ENCODE assay signal across 19 cellular contexts in genomic region chr4:24001486-24001885, GRCh38.
DNase-seq lines count a peak whose midpoint lies in the region; ATAC-seq, FAIRE-seq and TF ChIP-seq lines count a peak whose summit lies in the region.
"Had no signal": no experiment of that assay in that cellular context is flagged by ENCODE, and none has a peak within 500 bp of the region (broad histone marks: within the 10 kb centered on the region; RNA-seq: fewer than 3 reads in every experiment).

No MANE protein-coding gene starts in this region.

- H3K4me1 Mint-ChIP-seq in neural progenitor cell (peaks cover 10% of the 10 kb centered on the region), type B pancreatic cell (ENCODE audit: unreplicated experiment) (peaks cover 17% of the 10 kb centered on the region)
- H3K4me1 Mint-ChIP-seq: CD14-positive monocyte; CD4-positive, alpha-beta memory T cell; IgD-negative memory B cell had no signal

- H3K36me3 ChIP-seq in HepG2 (replicated peaks in 1 of 2; ENCODE audit: control insufficient read depth in 1 of 2, insufficient read depth in 2 of 2, low read length in 2 of 2) (no peaks in the 10 kb centered on the region), right lobe of liver (no peaks in the 10 kb centered on the region), neural progenitor cell (no peaks in the 10 kb centered on the region)
- H3K36me3 ChIP-seq: BLaER1 had no signal

- no peak overlapping the region for H3K27ac Mint-ChIP-seq in neural progenitor cell
- H3K27ac Mint-ChIP-seq in type B pancreatic cell: peak overlapping the region; percentile 40
- H3K27ac Mint-ChIP-seq: CD14-positive monocyte; CD4-positive, alpha-beta memory T cell; H9; IgD-negative memory B cell had no signal

- ATAC-seq in HepG2: no peak
- no peak for ATAC-seq in right lobe of liver
- ATAC-seq in HG03469 (IDR thresholded peaks at IDR 0.05; ENCODE audit: unreplicated experiment): no peak

- H3K36me3 Mint-ChIP-seq in neural progenitor cell: no peaks in the 10 kb centered on the region
- H3K36me3 Mint-ChIP-seq in type B pancreatic cell: no peaks in the 10 kb centered on the region
- H3K36me3 Mint-ChIP-seq: CD14-positive monocyte; CD4-positive, alpha-beta memory T cell; IgD-negative memory B cell had no signal

- no peak for TF ChIP-seq RAD21 in HepG2 (CRISPR knock-in tag; IDR thresholded peaks at IDR 0.05)

- H3K9me3 ChIP-seq in HepG2 (ENCODE audit: low read length) (no peaks in the 10 kb centered on the region), right lobe of liver (no peaks in the 10 kb centered on the region), neural progenitor cell (ENCODE audit: low read depth) (no peaks in the 10 kb centered on the region)
- H3K9me3 ChIP-seq: BLaER1 had no signal

- H3K27me3 Mint-ChIP-seq in neural progenitor cell (ENCODE audit: insufficient read depth, low read depth) (peaks cover 2% of the 10 kb centered on the region), type B pancreatic cell (peaks cover 4% of the 10 kb centered on the region)
- H3K27me3 Mint-ChIP-seq: CD4-positive, alpha-beta memory T cell; IgD-negative memory B cell had no signal

- TF ChIP-seq EP300 in HepG2 (IDR thresholded peaks at IDR 0.05; ENCODE audit: low read depth in 2 of 2, low read length in 2 of 2) (no peak), HepG2 (CRISPR knock-in tag; IDR thresholded peaks at IDR 0.05; ENCODE audit: borderline replicate concordance) (no peak)

- H3K4me3 ChIP-seq in HepG2 (replicated peaks in 1 of 3; ENCODE audit: insufficient read depth in 1 of 3, low read depth in 2 of 3, low read length in 3 of 3): no peak overlapping the region
- no peak overlapping the region for H3K4me3 ChIP-seq in right lobe of liver
- no peak overlapping the region for H3K4me3 ChIP-seq in neural progenitor cell
- H3K4me3 ChIP-seq: BLaER1 had no signal

- no peaks in the 10 kb centered on the region for H3K79me2 ChIP-seq in HepG2 (ENCODE audit: insufficient read depth, low read length)
- no peaks in the 10 kb centered on the region for H3K79me2 ChIP-seq in neural progenitor cell (ENCODE audit: low read depth)

- 0% methylated on average over 4 of the region's 4 CpGs for WGBS in HepG2 (ENCODE audit: low lambda C conversion rate)
- WGBS in right lobe of liver (ENCODE audit: insufficient coverage, low coverage, low lambda C conversion rate, missing lambda C conversion rate): 51% methylated on average over 4 of the region's 4 CpGs

- TF ChIP-seq POLR2A in HepG2 (IDR thresholded peaks at IDR 0.05; ENCODE audit: insufficient read depth in 1 of 2, low read depth in 2 of 2, low read length in 2 of 2) (no peak), right lobe of liver (IDR thresholded peaks at IDR 0.05) (no peak)

- no peak overlapping the region for H3K4me3 Mint-ChIP-seq in neural progenitor cell
- H3K4me3 Mint-ChIP-seq in type B pancreatic cell: no peak overlapping the region
- H3K4me3 Mint-ChIP-seq: CD14-positive monocyte; CD4-positive, alpha-beta memory T cell; H9; IgD-negative memory B cell had no signal

- CTCF ChIA-PET in HepG2 (lab: Yijun Ruan, JAX; ENCODE audit: low intra/inter-chr PET ratio, low total read pairs): no interaction called here

- in situ Hi-C loops in HepG2 (cut with HindIII; ENCODE audit: extremely low pct_ligation_motif_present, low pct_unique_long_range_greater_than_20kb): no loop called here

- BruUV-seq in HepG2 (replicated peaks; lab: Mats Ljungman, UMichigan): no TSS peak

- H3K4me2 ChIP-seq in HepG2 (ENCODE audit: low read depth, low read length) (no peak overlapping the region), neural progenitor cell (no peak overlapping the region)
- H3K4me2 ChIP-seq: BLaER1 had no signal

- H3K9ac ChIP-seq in HepG2 (ENCODE audit: insufficient read depth, low read depth, low read length) (no peak overlapping the region), neural progenitor cell (no peak overlapping the region)
- H3K9ac ChIP-seq: BLaER1 had no signal

- no peaks in the 10 kb centered on the region for H3K4me1 ChIP-seq in HepG2 (ENCODE audit: insufficient read depth, low read length)
- no peaks in the 10 kb centered on the region for H3K4me1 ChIP-seq in right lobe of liver
- H3K4me1 ChIP-seq in neural progenitor cell: peaks cover 47% of the 10 kb centered on the region
- H3K4me1 ChIP-seq: BLaER1 had no signal

- peaks cover 5% of the 10 kb centered on the region for H3F3A ChIP-seq in neural progenitor cell (ENCODE audit: low read depth)

- DNase-seq in HepG2 (ENCODE audit: low spot score) (no peak), right lobe of liver (no peak), SK-N-DZ (ENCODE audit: low spot score) (peak; percentile 16), neural progenitor cell (ENCODE audit: low spot score) (no peak), type B pancreatic cell (ENCODE audit: extremely low spot score, unreplicated experiment) (no peak), NCI-H1105 (lab: John Stamatoyannopoulos, UW) (no peak), NCI-H748 (lab: John Stamatoyannopoulos, UW; ENCODE audit: unreplicated experiment) (no peak)
- DNase-seq: 8988T; CD4-positive, alpha-beta memory T cell; DMS153; DMS79; GF-D8; GOT3; H9 had no signal

- TF ChIP-seq CTCF in HepG2 (CRISPR knock-in tag; IDR thresholded peaks at IDR 0.05) (no peak), right lobe of liver (IDR thresholded peaks at IDR 0.05) (no peak), neural progenitor cell (IDR thresholded peaks at IDR 0.05) (no peak), type B pancreatic cell (conservative IDR thresholded peaks at IDR 0.05) (no peak)

- no peak for FAIRE-seq in HepG2 (lab: Jason Lieb, UNC)

- intact Hi-C loops in HepG2 (cut with micrococcal nuclease; ENCODE audit: unreplicated experiment): no loop called here
- intact Hi-C loops in right lobe of liver (cut with DNase I): no loop called here

- POLR2A ChIA-PET in HepG2 (lab: Yijun Ruan, JAX): no interaction called here

- no peaks in the 10 kb centered on the region for H4K20me1 ChIP-seq in HepG2 (ENCODE audit: insufficient read depth, low read length)
- no peaks in the 10 kb centered on the region for H4K20me1 ChIP-seq in neural progenitor cell (ENCODE audit: low read depth)
- H4K20me1 ChIP-seq: BLaER1 had no signal

- H2AFZ ChIP-seq in HepG2 (ENCODE audit: low read length) (no peak overlapping the region), neural progenitor cell (replicated peaks) (peak overlapping the region; percentile 7)

- H3K27ac ChIP-seq in HepG2 (ENCODE audit: extremely low read length, insufficient read depth, low read length) (no peak overlapping the region), right lobe of liver (no peak overlapping the region), neural progenitor cell (no peak overlapping the region)
- H3K27ac ChIP-seq: BLaER1, HL-60 had no signal

- H3K27me3 ChIP-seq in HepG2 (ENCODE audit: control insufficient read depth in 1 of 2, insufficient read depth in 2 of 2, low read length in 2 of 2): no peaks in the 10 kb centered on the region
- H3K27me3 ChIP-seq in right lobe of liver: no peaks in the 10 kb centered on the region
- no peaks in the 10 kb centered on the region for H3K27me3 ChIP-seq in neural progenitor cell
- H3K27me3 ChIP-seq: BLaER1 had no signal

- H3K9me3 Mint-ChIP-seq in neural progenitor cell (no peaks in the 10 kb centered on the region), type B pancreatic cell (peaks cover 5% of the 10 kb centered on the region)
- H3K9me3 Mint-ChIP-seq: H9 had no signal

TF ChIP-seq in HepG2, 621 proteins besides CTCF, POLR2A, EP300 and RAD21:
- TF ChIP-seq AHR (CRISPR knock-in tag; IDR thresholded peaks at IDR 0.05): no peak
- TF ChIP-seq ZNF382 (CRISPR knock-in tag; IDR thresholded peaks at IDR 0.05; ENCODE audit: borderline replicate concordance): no peak
- peak; percentile 88; the same call in 1 of the 2 replicates for TF ChIP-seq GZF1 (CRISPR knock-in tag; IDR thresholded peaks at IDR 0.05)
TF ChIP-seq in HepG2: peak in this region for 1.
